1 cellular context compared by ENCODE assay signal in the genomic region with DNA sequence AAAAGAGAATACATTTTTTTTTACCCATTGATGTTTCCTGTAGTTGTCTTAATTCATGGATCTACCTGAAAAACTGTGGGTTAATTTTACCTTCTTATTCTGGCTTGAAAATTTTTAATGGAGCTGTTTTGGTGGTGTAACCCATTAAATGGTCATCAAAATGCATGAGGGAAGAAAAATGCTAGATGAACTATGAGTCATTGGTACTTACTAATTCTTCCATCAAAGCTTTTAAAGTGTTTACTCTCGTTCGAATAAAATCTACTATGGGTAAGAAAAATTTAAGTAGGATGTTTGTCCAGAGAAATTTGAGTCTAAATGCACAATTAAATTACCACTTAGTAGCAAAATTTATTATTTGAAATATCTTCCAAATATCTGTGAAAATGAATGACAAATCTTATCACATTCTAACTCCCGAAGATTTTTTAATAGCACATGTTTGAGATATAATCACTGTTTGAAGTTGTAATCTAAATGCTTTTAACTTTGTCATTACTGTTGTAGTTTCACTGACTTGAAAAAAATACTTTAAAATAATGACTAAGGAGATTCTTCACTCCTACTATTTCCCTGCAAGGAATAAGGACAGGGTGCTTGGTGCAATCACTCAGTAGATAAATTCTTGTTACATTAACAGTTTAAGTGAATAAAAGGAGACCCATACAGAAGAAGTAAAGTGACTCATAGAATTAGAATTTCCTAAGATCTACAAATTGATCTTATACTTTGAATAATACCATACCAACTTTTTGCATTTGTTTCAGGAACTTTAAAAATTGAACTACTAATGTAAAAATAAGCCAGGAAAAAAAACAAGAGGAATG.
TF ChIP-seq lines count a peak whose summit lies in the region.

No MANE protein-coding gene starts in this region.

TF ChIP-seq in HepG2, 621 proteins besides CTCF, POLR2A, EP300 and RAD21 (continued from another document):
- TF ChIP-seq, protein P1, sequence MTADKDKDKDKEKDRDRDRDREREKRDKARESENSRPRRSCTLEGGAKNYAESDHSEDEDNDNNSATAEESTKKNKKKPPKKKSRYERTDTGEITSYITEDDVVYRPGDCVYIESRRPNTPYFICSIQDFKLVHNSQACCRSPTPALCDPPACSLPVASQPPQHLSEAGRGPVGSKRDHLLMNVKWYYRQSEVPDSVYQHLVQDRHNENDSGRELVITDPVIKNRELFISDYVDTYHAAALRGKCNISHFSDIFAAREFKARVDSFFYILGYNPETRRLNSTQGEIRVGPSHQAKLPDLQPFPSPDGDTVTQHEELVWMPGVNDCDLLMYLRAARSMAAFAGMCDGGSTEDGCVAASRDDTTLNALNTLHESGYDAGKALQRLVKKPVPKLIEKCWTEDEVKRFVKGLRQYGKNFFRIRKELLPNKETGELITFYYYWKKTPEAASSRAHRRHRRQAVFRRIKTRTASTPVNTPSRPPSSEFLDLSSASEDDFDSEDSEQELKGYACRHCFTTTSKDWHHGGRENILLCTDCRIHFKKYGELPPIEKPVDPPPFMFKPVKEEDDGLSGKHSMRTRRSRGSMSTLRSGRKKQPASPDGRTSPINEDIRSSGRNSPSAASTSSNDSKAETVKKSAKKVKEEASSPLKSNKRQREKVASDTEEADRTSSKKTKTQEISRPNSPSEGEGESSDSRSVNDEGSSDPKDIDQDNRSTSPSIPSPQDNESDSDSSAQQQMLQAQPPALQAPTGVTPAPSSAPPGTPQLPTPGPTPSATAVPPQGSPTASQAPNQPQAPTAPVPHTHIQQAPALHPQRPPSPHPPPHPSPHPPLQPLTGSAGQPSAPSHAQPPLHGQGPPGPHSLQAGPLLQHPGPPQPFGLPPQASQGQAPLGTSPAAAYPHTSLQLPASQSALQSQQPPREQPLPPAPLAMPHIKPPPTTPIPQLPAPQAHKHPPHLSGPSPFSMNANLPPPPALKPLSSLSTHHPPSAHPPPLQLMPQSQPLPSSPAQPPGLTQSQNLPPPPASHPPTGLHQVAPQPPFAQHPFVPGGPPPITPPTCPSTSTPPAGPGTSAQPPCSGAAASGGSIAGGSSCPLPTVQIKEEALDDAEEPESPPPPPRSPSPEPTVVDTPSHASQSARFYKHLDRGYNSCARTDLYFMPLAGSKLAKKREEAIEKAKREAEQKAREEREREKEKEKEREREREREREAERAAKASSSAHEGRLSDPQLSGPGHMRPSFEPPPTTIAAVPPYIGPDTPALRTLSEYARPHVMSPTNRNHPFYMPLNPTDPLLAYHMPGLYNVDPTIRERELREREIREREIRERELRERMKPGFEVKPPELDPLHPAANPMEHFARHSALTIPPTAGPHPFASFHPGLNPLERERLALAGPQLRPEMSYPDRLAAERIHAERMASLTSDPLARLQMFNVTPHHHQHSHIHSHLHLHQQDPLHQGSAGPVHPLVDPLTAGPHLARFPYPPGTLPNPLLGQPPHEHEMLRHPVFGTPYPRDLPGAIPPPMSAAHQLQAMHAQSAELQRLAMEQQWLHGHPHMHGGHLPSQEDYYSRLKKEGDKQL (CRISPR knock-in tag; IDR thresholded peaks at IDR 0.05; ENCODE audit: low read depth), result no peak
- TF ChIP-seq, protein P2, sequence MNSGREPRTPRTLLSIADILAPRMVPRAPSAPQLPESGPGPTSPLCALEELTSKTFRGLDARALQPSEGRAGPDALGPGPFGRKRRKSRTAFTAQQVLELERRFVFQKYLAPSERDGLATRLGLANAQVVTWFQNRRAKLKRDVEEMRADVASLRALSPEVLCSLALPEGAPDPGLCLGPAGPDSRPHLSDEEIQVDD (CRISPR knock-in tag; IDR thresholded peaks at IDR 0.05; ENCODE audit: borderline replicate concordance), result no peak
- TF ChIP-seq, protein P3, sequence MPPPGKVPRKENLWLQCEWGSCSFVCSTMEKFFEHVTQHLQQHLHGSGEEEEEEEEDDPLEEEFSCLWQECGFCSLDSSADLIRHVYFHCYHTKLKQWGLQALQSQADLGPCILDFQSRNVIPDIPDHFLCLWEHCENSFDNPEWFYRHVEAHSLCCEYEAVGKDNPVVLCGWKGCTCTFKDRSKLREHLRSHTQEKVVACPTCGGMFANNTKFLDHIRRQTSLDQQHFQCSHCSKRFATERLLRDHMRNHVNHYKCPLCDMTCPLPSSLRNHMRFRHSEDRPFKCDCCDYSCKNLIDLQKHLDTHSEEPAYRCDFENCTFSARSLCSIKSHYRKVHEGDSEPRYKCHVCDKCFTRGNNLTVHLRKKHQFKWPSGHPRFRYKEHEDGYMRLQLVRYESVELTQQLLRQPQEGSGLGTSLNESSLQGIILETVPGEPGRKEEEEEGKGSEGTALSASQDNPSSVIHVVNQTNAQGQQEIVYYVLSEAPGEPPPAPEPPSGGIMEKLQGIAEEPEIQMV (CRISPR knock-in tag; IDR thresholded peaks at IDR 0.05; ENCODE audit: low read depth), result no peak
- TF ChIP-seq, protein P4, sequence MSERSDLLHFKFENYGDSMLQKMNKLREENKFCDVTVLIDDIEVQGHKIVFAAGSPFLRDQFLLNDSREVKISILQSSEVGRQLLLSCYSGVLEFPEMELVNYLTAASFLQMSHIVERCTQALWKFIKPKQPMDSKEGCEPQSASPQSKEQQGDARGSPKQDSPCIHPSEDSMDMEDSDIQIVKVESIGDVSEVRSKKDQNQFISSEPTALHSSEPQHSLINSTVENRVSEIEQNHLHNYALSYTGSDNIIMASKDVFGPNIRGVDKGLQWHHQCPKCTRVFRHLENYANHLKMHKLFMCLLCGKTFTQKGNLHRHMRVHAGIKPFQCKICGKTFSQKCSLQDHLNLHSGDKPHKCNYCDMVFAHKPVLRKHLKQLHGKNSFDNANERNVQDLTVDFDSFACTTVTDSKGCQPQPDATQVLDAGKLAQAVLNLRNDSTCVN (CRISPR knock-in tag; IDR thresholded peaks at IDR 0.05; ENCODE audit: borderline replicate concordance), result no peak
- TF ChIP-seq ZNF33B (CRISPR knock-in tag; IDR thresholded peaks at IDR 0.05) (no peak), ZNF674 (CRISPR knock-in tag; IDR thresholded peaks at IDR 0.05; ENCODE audit: low read depth) (no peak), ZFP37 (CRISPR knock-in tag; IDR thresholded peaks at IDR 0.05; ENCODE audit: borderline replicate concordance) (no peak), ZNF382 (CRISPR knock-in tag; IDR thresholded peaks at IDR 0.05; ENCODE audit: borderline replicate concordance) (no peak), CREB1 (IDR thresholded peaks at IDR 0.05) (no peak), CREB1 (CRISPR knock-in tag; IDR thresholded peaks at IDR 0.05) (no peak), MATR3 (CRISPR knock-in tag; IDR thresholded peaks at IDR 0.05) (no peak), GABPB1 (CRISPR knock-in tag; IDR thresholded peaks at IDR 0.05) (no peak), ZNF879 (CRISPR knock-in tag; IDR thresholded peaks at IDR 0.05) (no peak)
- TF ChIP-seq, protein P5, sequence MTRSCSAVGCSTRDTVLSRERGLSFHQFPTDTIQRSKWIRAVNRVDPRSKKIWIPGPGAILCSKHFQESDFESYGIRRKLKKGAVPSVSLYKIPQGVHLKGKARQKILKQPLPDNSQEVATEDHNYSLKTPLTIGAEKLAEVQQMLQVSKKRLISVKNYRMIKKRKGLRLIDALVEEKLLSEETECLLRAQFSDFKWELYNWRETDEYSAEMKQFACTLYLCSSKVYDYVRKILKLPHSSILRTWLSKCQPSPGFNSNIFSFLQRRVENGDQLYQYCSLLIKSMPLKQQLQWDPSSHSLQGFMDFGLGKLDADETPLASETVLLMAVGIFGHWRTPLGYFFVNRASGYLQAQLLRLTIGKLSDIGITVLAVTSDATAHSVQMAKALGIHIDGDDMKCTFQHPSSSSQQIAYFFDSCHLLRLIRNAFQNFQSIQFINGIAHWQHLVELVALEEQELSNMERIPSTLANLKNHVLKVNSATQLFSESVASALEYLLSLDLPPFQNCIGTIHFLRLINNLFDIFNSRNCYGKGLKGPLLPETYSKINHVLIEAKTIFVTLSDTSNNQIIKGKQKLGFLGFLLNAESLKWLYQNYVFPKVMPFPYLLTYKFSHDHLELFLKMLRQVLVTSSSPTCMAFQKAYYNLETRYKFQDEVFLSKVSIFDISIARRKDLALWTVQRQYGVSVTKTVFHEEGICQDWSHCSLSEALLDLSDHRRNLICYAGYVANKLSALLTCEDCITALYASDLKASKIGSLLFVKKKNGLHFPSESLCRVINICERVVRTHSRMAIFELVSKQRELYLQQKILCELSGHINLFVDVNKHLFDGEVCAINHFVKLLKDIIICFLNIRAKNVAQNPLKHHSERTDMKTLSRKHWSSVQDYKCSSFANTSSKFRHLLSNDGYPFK (CRISPR knock-in tag; IDR thresholded peaks at IDR 0.05; ENCODE audit: borderline replicate concordance), result no peak
